Comparison of ENCODE assay signal across 8 cellular contexts in the genomic region with DNA sequence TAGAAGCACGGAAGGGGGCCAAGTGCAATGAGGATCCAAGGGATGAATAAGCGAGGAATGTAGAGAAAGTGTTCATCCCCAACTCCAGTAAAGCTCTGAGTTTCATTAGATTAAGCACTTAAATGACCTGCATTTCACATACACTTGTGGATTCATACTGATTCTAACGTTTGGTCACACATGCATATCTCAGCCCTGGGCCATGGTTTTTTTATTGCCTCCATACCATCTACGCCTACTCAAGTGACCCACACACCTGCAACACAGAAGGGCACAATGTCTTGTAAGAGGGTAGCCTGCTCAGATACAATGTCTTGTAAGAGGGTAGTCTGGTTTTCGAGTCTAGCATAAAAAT. TPM values are rescaled to one million over a fixed set of nuclear protein-coding genes. Genes with fewer than 3 reads are reported as not detected.
DNase-seq lines count a peak whose midpoint lies in the region; ATAC-seq, FAIRE-seq and TF ChIP-seq lines count a peak whose summit lies in the region.

No MANE protein-coding gene starts in this region.

- H3K36me3 ChIP-seq in kidney (ENCODE audit: control insufficient read depth in 1 of 2, insufficient read depth in 2 of 2, low read length in 2 of 2) (no peaks in the 10 kb centered on the region), thymus (ENCODE audit: control insufficient read depth, insufficient read depth) (peaks cover 5% of the 10 kb centered on the region)

- H3K9me3 Mint-ChIP-seq in activated T-helper 1 cell treated with anti-CD3 and anti-CD28 coated beads, Interleukin-12 subunit alpha, Interleukin-12 subunit beta, Interleukin-2, Interleukin-4 antibody, amounts not matched to agents 30 ng/mL and 10 ng/mL and 1 ng/mL, durations not matched to agents 14 hours and 24 hours and 36 hours = no peaks in the 10 kb centered on the region

- intact Hi-C loops in activated T-helper 1 cell treated with anti-CD3 and anti-CD28 coated beads, Interleukin-12 subunit alpha, Interleukin-12 subunit beta, Interleukin-2, Interleukin-4 antibody, amounts not matched to agents 30 ng/mL and 10 ng/mL and 1 ng/mL, durations not matched to agents 14 hours and 24 hours and 36 hours (cut with micrococcal nuclease) = loop anchor here (1.0 to 5.0 kb wide), 2 partner anchors 37 to 280 kb away; a partner anchor contains a TSS
- intact Hi-C loops in kidney (cut with DNase I) = no loop called here

- H3K4me3 ChIP-seq in kidney (ENCODE audit: low read length in 2 of 2) (peak overlapping the region; percentile 90 to 99), thymus (ENCODE audit: low read length) (peak overlapping the region; percentile 88)

- peak; percentile 17 for ATAC-seq in HG03025 (IDR thresholded peaks at IDR 0.05; ENCODE audit: low FRiP score, unreplicated experiment)

- DNase-seq in NCI-H146 (lab: John Stamatoyannopoulos, UW) = peak; percentile 13
- no peak for DNase-seq in NCI-H146 treated with DMSO at 0.1 percent for 48 hours (lab: John Stamatoyannopoulos, UW; ENCODE audit: unreplicated experiment)
- DNase-seq in activated T-helper 1 cell treated with anti-CD3 and anti-CD28 coated beads, Interleukin-12 subunit alpha, Interleukin-12 subunit beta, Interleukin-2, Interleukin-4 antibody, amounts not matched to agents 30 ng/mL and 10 ng/mL and 1 ng/mL, durations not matched to agents 14 hours and 24 hours and 36 hours (ENCODE audit: low spot score) = no peak
- no peak for DNase-seq in kidney
- DNase-seq in occipital lobe (lab: John Stamatoyannopoulos, UW) = no peak
- no peak for DNase-seq in activated CD4-positive, alpha-beta T cell treated with anti-CD3 and anti-CD28 coated beads for 1 hour

- H3K4me1 Mint-ChIP-seq in activated T-helper 1 cell treated with anti-CD3 and anti-CD28 coated beads, Interleukin-12 subunit alpha, Interleukin-12 subunit beta, Interleukin-2, Interleukin-4 antibody, amounts not matched to agents 30 ng/mL and 10 ng/mL and 1 ng/mL, durations not matched to agents 14 hours and 24 hours and 36 hours (ENCODE audit: low read depth) = peaks cover 44% of the 10 kb centered on the region

- H3K36me3 Mint-ChIP-seq in activated T-helper 1 cell treated with anti-CD3 and anti-CD28 coated beads, Interleukin-12 subunit alpha, Interleukin-12 subunit beta, Interleukin-2, Interleukin-4 antibody, amounts not matched to agents 30 ng/mL and 10 ng/mL and 1 ng/mL, durations not matched to agents 14 hours and 24 hours and 36 hours (ENCODE audit: low read depth) = peaks cover 9% of the 10 kb centered on the region

- peaks cover 2% of the 10 kb centered on the region for H3K27me3 Mint-ChIP-seq in activated T-helper 1 cell treated with anti-CD3 and anti-CD28 coated beads, Interleukin-12 subunit alpha, Interleukin-12 subunit beta, Interleukin-2, Interleukin-4 antibody, amounts not matched to agents 30 ng/mL and 10 ng/mL and 1 ng/mL, durations not matched to agents 14 hours and 24 hours and 36 hours (ENCODE audit: insufficient read depth)

- FAIRE-seq in kidney (lab: Jason Lieb, UNC) = no peak

- H3K4me3 Mint-ChIP-seq in activated T-helper 1 cell treated with anti-CD3 and anti-CD28 coated beads, Interleukin-12 subunit alpha, Interleukin-12 subunit beta, Interleukin-2, Interleukin-4 antibody, amounts not matched to agents 30 ng/mL and 10 ng/mL and 1 ng/mL, durations not matched to agents 14 hours and 24 hours and 36 hours = peak overlapping the region; percentile 97

- H3K27me3 ChIP-seq in thymus (ENCODE audit: control insufficient read depth, insufficient read depth) = no peaks in the 10 kb centered on the region

- peak overlapping the region; percentile 67 for H3K27ac Mint-ChIP-seq in activated T-helper 1 cell treated with anti-CD3 and anti-CD28 coated beads, Interleukin-12 subunit alpha, Interleukin-12 subunit beta, Interleukin-2, Interleukin-4 antibody, amounts not matched to agents 30 ng/mL and 10 ng/mL and 1 ng/mL, durations not matched to agents 14 hours and 24 hours and 36 hours

- no peak for TF ChIP-seq CTCF in kidney (IDR thresholded peaks at IDR 0.05; ENCODE audit: borderline replicate concordance, extremely low read depth, insufficient read depth)

- WGBS in thymus = 32% methylated on average over 5 of the region's 5 CpGs

- H3K4me1 ChIP-seq in kidney (ENCODE audit: control insufficient read depth in 1 of 2, insufficient read depth in 1 of 2, low read depth in 1 of 2, low read length in 2 of 2) (peaks cover 0 to 9% of the 10 kb centered on the region in 2 donors), thymus (ENCODE audit: control insufficient read depth, insufficient read depth, low read length) (peaks cover 9% of the 10 kb centered on the region)

- peak overlapping the region; percentile 43 to 94 for H3K9ac ChIP-seq in kidney (ENCODE audit: low read length in 2 of 2)

- no peaks in the 10 kb centered on the region for H3K9me3 ChIP-seq in kidney (ENCODE audit: control insufficient read depth in 1 of 2, low read length in 2 of 2)
- no peaks in the 10 kb centered on the region for H3K9me3 ChIP-seq in thymus (ENCODE audit: control insufficient read depth)

- H3K27ac ChIP-seq in kidney (ENCODE audit: low read depth in 2 of 2, low read length in 2 of 2) (peak overlapping the region in 1 of 2 donors; percentile 97), thymus (ENCODE audit: low read depth) (no peak overlapping the region)

RNA-seq across cellular contexts. Expression of a gene that starts 0.6 kb away (rescaled TPM):
- total RNA-seq in activated T-helper 1 cell treated with anti-CD3 and anti-CD28 coated beads, Interleukin-12 subunit alpha, Interleukin-12 subunit beta, Interleukin-2, Interleukin-4 antibody, amounts not matched to agents 30 ng/mL and 10 ng/mL and 1 ng/mL, durations not matched to agents 14 hours and 24 hours and 36 hours = 89.6 and 93.6 TPM in 2 replicates
- total RNA-seq in kidney (53.1 TPM), occipital lobe (49.0 TPM)
- polyA plus RNA-seq in kidney (ENCODE audit: insufficient read depth, low read depth, low replicate concordance) (118 TPM), thymus (161 TPM)

RNA-seq across cellular contexts. Expression of a gene that starts 37.5 kb away (rescaled TPM):
- total RNA-seq in activated T-helper 1 cell treated with anti-CD3 and anti-CD28 coated beads, Interleukin-12 subunit alpha, Interleukin-12 subunit beta, Interleukin-2, Interleukin-4 antibody, amounts not matched to agents 30 ng/mL and 10 ng/mL and 1 ng/mL, durations not matched to agents 14 hours and 24 hours and 36 hours = 9.9 and 10.1 TPM in 2 replicates
- total RNA-seq in kidney (21.8 TPM), occipital lobe (35.9 TPM)
- polyA plus RNA-seq in kidney (ENCODE audit: insufficient read depth, low read depth, low replicate concordance) (11.1 TPM), thymus (18.6 TPM)

RNA-seq across cellular contexts. Expression of a gene that starts 43.4 kb away (rescaled TPM):
- total RNA-seq in activated T-helper 1 cell treated with anti-CD3 and anti-CD28 coated beads, Interleukin-12 subunit alpha, Interleukin-12 subunit beta, Interleukin-2, Interleukin-4 antibody, amounts not matched to agents 30 ng/mL and 10 ng/mL and 1 ng/mL, durations not matched to agents 14 hours and 24 hours and 36 hours = 3.8 and 3.9 TPM in 2 replicates
- total RNA-seq in kidney (5.2 TPM), occipital lobe (11.1 TPM)
- polyA plus RNA-seq in kidney (ENCODE audit: insufficient read depth, low read depth, low replicate concordance) (2.5 TPM), thymus (2.5 TPM)
